Comparison of ENCODE assay signal across 8 cellular contexts in genomic region chr13:87671824-87672603, GRCh38. TPM values are rescaled to one million over a fixed set of nuclear protein-coding genes. Genes with fewer than 3 reads are reported as not detected.
A peak's percentile ranks its signal among the peaks of the same experiment; 100 is the strongest.
DNase-seq lines count a peak whose midpoint lies in the region; ATAC-seq and TF ChIP-seq lines count a peak whose summit lies in the region.

No MANE protein-coding gene starts in this region.

- no peaks in the 10 kb centered on the region for H3K27me3 ChIP-seq in Caco-2 (replicated peaks; ENCODE audit: control insufficient read depth, insufficient read depth, low read length)

- peaks cover 17% of the 10 kb centered on the region for H3K4me1 Mint-ChIP-seq in activated CD4-positive, alpha-beta T cell treated with anti-CD3 and anti-CD28 coated beads, Interleukin-2, amount 10 ng/mL, durations not matched to agents 7 days and 5 days
- peaks cover 9% of the 10 kb centered on the region for H3K4me1 Mint-ChIP-seq in activated CD8-positive, alpha-beta T cell treated with anti-CD3 and anti-CD28 coated beads, Interleukin-2, amount 10 ng/mL, durations not matched to agents 7 days and 5 days (ENCODE audit: low read depth)
- H3K4me1 Mint-ChIP-seq in Caco-2 (ENCODE audit: low read depth, unreplicated experiment), result no peaks in the 10 kb centered on the region

- POLR2A ChIA-PET in activated CD4-positive, alpha-beta T cell treated with anti-CD3 and anti-CD28 coated beads, Interleukin-2, amount 10 ng/mL, durations not matched to agents 7 days and 5 days (lab: Charles Lee), result no interaction called here
- POLR2A ChIA-PET in activated CD8-positive, alpha-beta T cell treated with anti-CD3 and anti-CD28 coated beads, Interleukin-2, amount 10 ng/mL, durations not matched to agents 7 days and 5 days (lab: Charles Lee), result no interaction called here
- POLR2A ChIA-PET in Caco-2 (lab: Charles Lee), result no interaction called here

- ATAC-seq in activated CD8-positive, alpha-beta T cell treated with anti-CD3 and anti-CD28 coated beads, Interleukin-2, amount 10 ng/mL, durations not matched to agents 7 days and 5 days, result peak; percentile 4
- peak; percentile 24 for ATAC-seq in left ventricle myocardium superior
- peak; percentile 4 for ATAC-seq in sciatic nerve
- no peak for ATAC-seq in esophagus mucosa
- ATAC-seq in GM18520 (IDR thresholded peaks at IDR 0.05; ENCODE audit: unreplicated experiment), result no peak

- H3K27ac Mint-ChIP-seq in activated CD4-positive, alpha-beta T cell treated with anti-CD3 and anti-CD28 coated beads, Interleukin-2, amount 10 ng/mL, durations not matched to agents 7 days and 5 days, result no peak overlapping the region
- H3K27ac Mint-ChIP-seq in activated CD8-positive, alpha-beta T cell treated with anti-CD3 and anti-CD28 coated beads, Interleukin-2, amount 10 ng/mL, durations not matched to agents 7 days and 5 days, result no peak overlapping the region
- no peak overlapping the region for H3K27ac Mint-ChIP-seq in Caco-2 (ENCODE audit: unreplicated experiment)

- no peaks in the 10 kb centered on the region for H3K9me3 Mint-ChIP-seq in activated CD4-positive, alpha-beta T cell treated with anti-CD3 and anti-CD28 coated beads, Interleukin-2, amount 10 ng/mL, durations not matched to agents 7 days and 5 days
- H3K9me3 Mint-ChIP-seq in activated CD8-positive, alpha-beta T cell treated with anti-CD3 and anti-CD28 coated beads, Interleukin-2, amount 10 ng/mL, durations not matched to agents 7 days and 5 days (ENCODE audit: insufficient read depth), result no peaks in the 10 kb centered on the region
- H3K9me3 Mint-ChIP-seq in Caco-2 (ENCODE audit: unreplicated experiment), result peaks cover 10% of the 10 kb centered on the region

- peak overlapping the region; percentile 55 for H3K4me3 Mint-ChIP-seq in activated CD4-positive, alpha-beta T cell treated with anti-CD3 and anti-CD28 coated beads, Interleukin-2, amount 10 ng/mL, durations not matched to agents 7 days and 5 days
- peak overlapping the region; percentile 59 for H3K4me3 Mint-ChIP-seq in activated CD8-positive, alpha-beta T cell treated with anti-CD3 and anti-CD28 coated beads, Interleukin-2, amount 10 ng/mL, durations not matched to agents 7 days and 5 days
- no peak overlapping the region for H3K4me3 Mint-ChIP-seq in Caco-2 (ENCODE audit: unreplicated experiment)

- H3K4me1 ChIP-seq in Caco-2, result no peaks in the 10 kb centered on the region

- BruUV-seq in Caco-2 (replicated peaks; lab: Mats Ljungman, UMichigan), result no TSS peak

- intact Hi-C loops in left ventricle myocardium superior (cut with micrococcal nuclease), result no loop called here
- intact Hi-C loops in sciatic nerve (cut with DNase I), result no loop called here
- intact Hi-C loops in Caco-2 (cut with micrococcal nuclease; ENCODE audit: unreplicated experiment), result loop anchor here (5.0 kb wide), 1 partner anchor 390 kb away; no protein-coding TSS in a partner anchor

- peaks cover 50% of the 10 kb centered on the region for H3K27me3 Mint-ChIP-seq in activated CD4-positive, alpha-beta T cell treated with anti-CD3 and anti-CD28 coated beads, Interleukin-2, amount 10 ng/mL, durations not matched to agents 7 days and 5 days
- peaks cover 47% of the 10 kb centered on the region for H3K27me3 Mint-ChIP-seq in activated CD8-positive, alpha-beta T cell treated with anti-CD3 and anti-CD28 coated beads, Interleukin-2, amount 10 ng/mL, durations not matched to agents 7 days and 5 days (ENCODE audit: low read depth)
- no peaks in the 10 kb centered on the region for H3K27me3 Mint-ChIP-seq in Caco-2 (ENCODE audit: insufficient read depth, unreplicated experiment)

- no peaks in the 10 kb centered on the region for H3K36me3 Mint-ChIP-seq in activated CD4-positive, alpha-beta T cell treated with anti-CD3 and anti-CD28 coated beads, Interleukin-2, amount 10 ng/mL, durations not matched to agents 7 days and 5 days (ENCODE audit: low read depth)
- H3K36me3 Mint-ChIP-seq in activated CD8-positive, alpha-beta T cell treated with anti-CD3 and anti-CD28 coated beads, Interleukin-2, amount 10 ng/mL, durations not matched to agents 7 days and 5 days (ENCODE audit: low read depth), result peaks cover 2% of the 10 kb centered on the region
- peaks cover 6% of the 10 kb centered on the region for H3K36me3 Mint-ChIP-seq in Caco-2 (ENCODE audit: insufficient read depth, unreplicated experiment)

- no peak for DNase-seq in activated CD4-positive, alpha-beta T cell treated with anti-CD3 and anti-CD28 coated beads, Interleukin-2, amount 10 ng/mL, durations not matched to agents 7 days and 5 days
- no peak for DNase-seq in activated CD4-positive, alpha-beta T cell treated with anti-CD3 and anti-CD28 coated beads for 48 hours
- no peak for DNase-seq in activated CD8-positive, alpha-beta T cell treated with anti-CD3 and anti-CD28 coated beads, Interleukin-2, amount 10 ng/mL, durations not matched to agents 7 days and 5 days
- no peak for DNase-seq in left ventricle myocardium superior
- DNase-seq in sciatic nerve (ENCODE audit: low spot score), result peak; percentile 64
- no peak for DNase-seq in Caco-2

- no peaks in the 10 kb centered on the region for H3K36me3 ChIP-seq in Caco-2 (ENCODE audit: control insufficient read depth, insufficient read depth, low read length)

- no peak for TF ChIP-seq CTCF in Caco-2 (IDR thresholded peaks at IDR 0.05; ENCODE audit: insufficient read depth in 1 of 2, low read depth in 1 of 2, low read length in 1 of 2, severe bottlenecking in 1 of 2, unreplicated experiment in 1 of 2)

- H3K9me3 ChIP-seq in Caco-2, result no peaks in the 10 kb centered on the region

- no peak overlapping the region for H3K4me3 ChIP-seq in Caco-2 (ENCODE audit: low read depth, low read length)

- CTCF ChIA-PET in activated CD4-positive, alpha-beta T cell treated with anti-CD3 and anti-CD28 coated beads, Interleukin-2, amount 10 ng/mL, durations not matched to agents 7 days and 5 days (lab: Charles Lee), result no interaction called here
- CTCF ChIA-PET in activated CD8-positive, alpha-beta T cell treated with anti-CD3 and anti-CD28 coated beads, Interleukin-2, amount 10 ng/mL, durations not matched to agents 7 days and 5 days (lab: Charles Lee), result no interaction called here
- CTCF ChIA-PET in Caco-2 (lab: Charles Lee), result no interaction called here

RNA-seq across cellular contexts. Expression of gene SLITRK5, which starts 0.8 kb away (rescaled TPM):
- not detected for total RNA-seq in activated CD4-positive, alpha-beta T cell treated with anti-CD3 and anti-CD28 coated beads, Interleukin-2, amount 10 ng/mL, durations not matched to agents 7 days and 5 days
- not detected for total RNA-seq in activated CD8-positive, alpha-beta T cell treated with anti-CD3 and anti-CD28 coated beads, Interleukin-2, amount 10 ng/mL, durations not matched to agents 7 days and 5 days
- 0.02 TPM for total RNA-seq in left ventricle myocardium superior
- total RNA-seq in sciatic nerve, result 10.1 TPM
- 0.04 TPM for total RNA-seq in esophagus mucosa
- not detected in 2 replicates for total RNA-seq in Caco-2 (2022)

Comparison
In these comparisons a context has a peak if more than half of its experiments do, and no peak if none do; other contexts are left out.
1. ATAC-seq: peak in activated CD8-positive, alpha-beta T cell treated with anti-CD3 and anti-CD28 coated beads, Interleukin-2, amount 10 ng/mL, durations not matched to agents 7 days and 5 days (single experiment), left ventricle myocardium superior (single experiment) and sciatic nerve (single experiment); none in esophagus mucosa (single experiment) and GM18520 (single experiment).
2. RNA of gene SLITRK5, which starts 0.8 kb away (total RNA-seq): 10.1 TPM in sciatic nerve (single experiment); 0.04 TPM in esophagus mucosa (single experiment), 0.02 TPM in left ventricle myocardium superior (single experiment), not detected in activated CD4-positive, alpha-beta T cell treated with anti-CD3 and anti-CD28 coated beads, Interleukin-2, amount 10 ng/mL, durations not matched to agents 7 days and 5 days, not detected in activated CD8-positive, alpha-beta T cell treated with anti-CD3 and anti-CD28 coated beads, Interleukin-2, amount 10 ng/mL, durations not matched to agents 7 days and 5 days and not detected in Caco-2; every median in the first group is over 10 times any median in the second.